Comparison of ENCODE assay signal across 10 cellular contexts in the genomic region with DNA sequence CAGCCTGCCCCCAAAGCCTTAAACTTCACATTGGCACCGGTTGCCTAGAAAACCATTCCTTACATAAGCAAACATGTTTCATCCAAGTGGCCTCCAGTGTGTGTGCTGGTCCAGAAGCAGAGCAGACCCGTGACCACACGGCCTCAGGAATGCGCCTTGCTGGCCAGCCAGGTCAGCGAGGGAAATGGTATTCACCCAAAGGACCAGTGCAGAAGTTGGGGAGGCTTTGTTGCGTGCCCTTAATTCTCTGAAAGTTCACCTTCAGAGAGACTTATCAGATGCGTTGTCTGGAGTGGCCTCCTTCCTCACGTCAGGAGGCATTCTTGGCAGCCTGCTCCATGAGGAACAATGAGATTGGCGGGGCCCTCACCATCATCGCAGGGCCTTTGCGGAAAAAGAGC. TPM values are rescaled to one million over a fixed set of nuclear protein-coding genes. Genes with fewer than 3 reads are reported as not detected.
DNase-seq lines count a peak whose midpoint lies in the region; FAIRE-seq and TF ChIP-seq lines count a peak whose summit lies in the region.
"Had no signal": no experiment of that assay in that cellular context is flagged by ENCODE, and none has a peak within 500 bp of the region (broad histone marks: within the 10 kb centered on the region; RNA-seq: fewer than 3 reads in every experiment).

No MANE protein-coding gene starts in this region.

- FAIRE-seq in endothelial cell of umbilical vein (lab: Jason Lieb, UNC) = peak; percentile 57

- DNase-seq in endothelial cell of umbilical vein (ENCODE audit: low read depth, low spot score) (peak; percentile 97), myocyte (ENCODE audit: low read depth) (peak; percentile 48), tibial nerve (ENCODE audit: low spot score in 2 of 2) (peak in 1 of 2 donors; percentile 29), NCI-H82 (lab: John Stamatoyannopoulos, UW) (no peak), NCI-H2029 treated with DMSO at 0.1 percent for 48 hours (lab: John Stamatoyannopoulos, UW) (no peak)
- DNase-seq in activated CD8-positive, alpha-beta memory T cell treated with anti-CD3 and anti-CD28 coated beads, Interleukin-2, amount 50 U/mL, for 4 hours = no peak
- DNase-seq: activated CD4-positive, alpha-beta T cell treated with anti-CD3 and anti-CD28 coated beads for 1 hour; amygdala; foreskin keratinocyte had no signal

- TF ChIP-seq CTCF in SU-DHL-6 (IDR thresholded peaks at IDR 0.05; ENCODE audit: insufficient read depth, low read length, poor library complexity, severe bottlenecking) (no peak), endothelial cell of umbilical vein (IDR thresholded peaks at IDR 0.05; ENCODE audit: extremely low read depth in 1 of 2, insufficient read depth in 1 of 2, low read depth in 1 of 2, low read length in 2 of 2) (no peak), tibial nerve (IDR thresholded peaks at IDR 0.05) (no peak)

- TF ChIP-seq EP300 in tibial nerve (IDR thresholded peaks at IDR 0.05) = peak in 1 of 2 donors; percentile 53

- WGBS in tibial nerve, 2 donors = 30 to 33% methylated on average over 9 to 11 of the region's 11 CpGs

- H3K9ac ChIP-seq in SU-DHL-6 (ENCODE audit: low read length) (no peak overlapping the region), endothelial cell of umbilical vein (replicated peaks; ENCODE audit: extremely low read depth, insufficient read depth, low read length) (peak overlapping the region; percentile 47)

- dilution Hi-C loops in endothelial cell of umbilical vein (cut with MboI; ENCODE audit: extremely low pct_ligation_motif_present, low sequenced_read_pairs) = no loop called here

- H3K4me3 ChIP-seq in SU-DHL-6 (ENCODE audit: insufficient read depth, low read length, poor library complexity, severe bottlenecking) (no peak overlapping the region), endothelial cell of umbilical vein (replicated peaks in 1 of 3; ENCODE audit: insufficient read depth in 1 of 3, low read depth in 1 of 3, low read length in 3 of 3) (no peak overlapping the region), tibial nerve (no peak overlapping the region)

- no peaks in the 10 kb centered on the region for H3K9me1 ChIP-seq in endothelial cell of umbilical vein (replicated peaks; ENCODE audit: control insufficient read depth, extremely low read depth, insufficient read depth, low read length)

- H3K27me3 ChIP-seq in SU-DHL-6 (ENCODE audit: low read length) (no peaks in the 10 kb centered on the region), endothelial cell of umbilical vein (ENCODE audit: control insufficient read depth in 2 of 2, insufficient read depth in 2 of 2, low read length in 2 of 2) (no peaks in the 10 kb centered on the region), tibial nerve (no peaks in the 10 kb centered on the region)
- H3K27me3 ChIP-seq: foreskin keratinocyte had no signal

- no peak for TF ChIP-seq POLR2A in endothelial cell of umbilical vein (IDR thresholded peaks at IDR 0.05; ENCODE audit: low read depth, low read length)
- TF ChIP-seq POLR2A in tibial nerve (IDR thresholded peaks at IDR 0.05) = no peak

- CTCF ChIA-PET in endothelial cell of umbilical vein (lab: Charles Lee) = no interaction called here

- peaks cover 11% of the 10 kb centered on the region for H3F3A ChIP-seq in SU-DHL-6 (ENCODE audit: insufficient read depth)

- H3K79me2 ChIP-seq in SU-DHL-6 (ENCODE audit: insufficient read depth, low read length) (no peaks in the 10 kb centered on the region), endothelial cell of umbilical vein (ENCODE audit: control insufficient read depth, insufficient read depth, low read length) (peaks cover 6% of the 10 kb centered on the region)

- POLR2A ChIA-PET in endothelial cell of umbilical vein (lab: Charles Lee) = no interaction called here

- peaks cover 68% of the 10 kb centered on the region for H3K4me1 ChIP-seq in endothelial cell of umbilical vein (ENCODE audit: control insufficient read depth, extremely low read depth, insufficient read depth, low read length)
- H3K4me1 ChIP-seq in tibial nerve = peaks cover 0 to 90% (median 69%) of the 10 kb centered on the region in 4 donors

- H3K27ac ChIP-seq in SU-DHL-6 (ENCODE audit: low read depth, low read length) = peak overlapping the region; percentile 93; the same call in 1 of the 2 replicates
- peak overlapping the region; percentile 82 for H3K27ac ChIP-seq in endothelial cell of umbilical vein (ENCODE audit: insufficient read depth, low read depth, low read length)
- peak overlapping the region; percentile 28 to 91 (median 62) for H3K27ac ChIP-seq in tibial nerve
- H3K27ac ChIP-seq: foreskin keratinocyte had no signal

- H4K20me1 ChIP-seq in SU-DHL-6 (ENCODE audit: low read depth, low read length) = no peaks in the 10 kb centered on the region
- no peaks in the 10 kb centered on the region for H4K20me1 ChIP-seq in endothelial cell of umbilical vein (replicated peaks; ENCODE audit: control insufficient read depth, extremely low read depth, insufficient read depth, low read length)

- no TSS peak for BruUV-seq in endothelial cell of umbilical vein (replicated peaks; lab: Mats Ljungman, UMichigan)

- H3K9me2 ChIP-seq in SU-DHL-6 (replicated peaks; ENCODE audit: insufficient read depth, low read length) = no peaks in the 10 kb centered on the region

- no peaks in the 10 kb centered on the region for H3K36me3 ChIP-seq in SU-DHL-6 (ENCODE audit: low read length)
- peaks cover 2 to 4% of the 10 kb centered on the region in 2 experiments for H3K36me3 ChIP-seq in endothelial cell of umbilical vein (ENCODE audit: control insufficient read depth in 2 of 2, extremely low read depth in 1 of 2, insufficient read depth in 2 of 2, low read length in 2 of 2)
- no peaks in the 10 kb centered on the region for H3K36me3 ChIP-seq in tibial nerve

- H3K4me2 ChIP-seq in SU-DHL-6 (ENCODE audit: low read depth, low read length, poor library complexity, severe bottlenecking) = no peak overlapping the region
- H3K4me2 ChIP-seq in endothelial cell of umbilical vein (ENCODE audit: insufficient read depth, low read length) = no peak overlapping the region

- H3K9me3 ChIP-seq in SU-DHL-6 (ENCODE audit: insufficient read depth, low read length) (no peaks in the 10 kb centered on the region), endothelial cell of umbilical vein (replicated peaks; ENCODE audit: control insufficient read depth, insufficient read depth, low read length) (no peaks in the 10 kb centered on the region), tibial nerve (no peaks in the 10 kb centered on the region)

- intact Hi-C loops in endothelial cell of umbilical vein (cut with micrococcal nuclease) = loop anchor here (2.0 kb wide), 1 partner anchor 51 kb away; no protein-coding TSS in a partner anchor

- H2AFZ ChIP-seq in SU-DHL-6 (ENCODE audit: low read depth, low read length, severe bottlenecking) = no peak overlapping the region
- peak overlapping the region; percentile 30 for H2AFZ ChIP-seq in endothelial cell of umbilical vein (ENCODE audit: low read depth, low read length)

TF ChIP-seq in endothelial cell of umbilical vein, 7 proteins besides CTCF, POLR2A, EP300 and RAD21:
- TF ChIP-seq, protein P1, sequence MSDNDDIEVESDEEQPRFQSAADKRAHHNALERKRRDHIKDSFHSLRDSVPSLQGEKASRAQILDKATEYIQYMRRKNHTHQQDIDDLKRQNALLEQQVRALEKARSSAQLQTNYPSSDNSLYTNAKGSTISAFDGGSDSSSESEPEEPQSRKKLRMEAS (IDR thresholded peaks at IDR 0.05; ENCODE audit: insufficient read depth, insufficient read length) = peak; percentile 45
- no peak for TF ChIP-seq JUN (IDR thresholded peaks at IDR 0.05; ENCODE audit: borderline replicate concordance, insufficient read depth, insufficient read length, low read depth)
- peak; percentile 54 for TF ChIP-seq POLR2AphosphoS5 (IDR thresholded peaks at IDR 0.05; ENCODE audit: insufficient read depth, low read depth, low read length)
- no peak for TF ChIP-seq FOS (IDR thresholded peaks at IDR 0.05; ENCODE audit: borderline replicate concordance, insufficient read depth, low read length)

RNA-seq across cellular contexts. Expression of a gene that starts 25.9 kb away (rescaled TPM):
- total RNA-seq in endothelial cell of umbilical vein = 149 and 240 TPM in 2 replicates
- 138 and 160 TPM in 2 replicates for polyA plus RNA-seq in endothelial cell of umbilical vein
- polyA plus RNA-seq in endothelial cell of umbilical vein (2011; cell fraction: cytosol; rRNA removed) = 107 and 113 TPM in 2 replicates
- 198 and 227 TPM in 2 replicates for polyA plus RNA-seq in endothelial cell of umbilical vein (2011; cell fraction: nucleus; rRNA removed)
- 99.8 and 162 TPM in 2 replicates for polyA plus RNA-seq in endothelial cell of umbilical vein (2012)
- polyA minus RNA-seq in endothelial cell of umbilical vein = 478 and 499 TPM in 2 replicates
- polyA minus RNA-seq in endothelial cell of umbilical vein (2011; cell fraction: cytosol; rRNA and poly(A)+ RNA removed) = 1.3 TPM
- 330 and 370 TPM in 2 replicates for polyA minus RNA-seq in endothelial cell of umbilical vein (2011; cell fraction: nucleus; rRNA and poly(A)+ RNA removed)
- 3.9 and 4.8 TPM in 2 replicates for total RNA-seq in myocyte
- polyA plus RNA-seq in myocyte (2012) = 17.5 TPM
- 100 to 1,000 TPM; 128 to 196 (median 176) TPM for total RNA-seq in tibial nerve

Comparison
In these comparisons a context has a peak if more than half of its experiments do, and no peak if none do; other contexts are left out.
1. DNase-seq: peak in endothelial cell of umbilical vein (single experiment) and myocyte (single experiment); none in NCI-H82 (single experiment), NCI-H2029 treated with DMSO at 0.1 percent for 48 hours (single experiment) and activated CD8-positive, alpha-beta memory T cell treated with anti-CD3 and anti-CD28 coated beads, Interleukin-2, amount 50 U/mL, for 4 hours (single experiment).
2. RNA of a gene that starts 25.9 kb away (total RNA-seq): 149 to 240 TPM in endothelial cell of umbilical vein and 128 to 196 TPM in tibial nerve; 3.9 to 4.8 TPM in myocyte; every median in the first group is over 10 times any median in the second.
3. Peak in every context shown above with its lines, with median percentiles within 50 percentile points of each other: H3K27ac ChIP-seq.